ENCODE assay signal across 11 cellular contexts in genomic region chr3:150609988-150610387, GRCh38. TPM values are rescaled to one million over a fixed set of nuclear protein-coding genes. Genes with fewer than 3 reads are reported as not detected.
DNase-seq lines count a peak whose midpoint lies in the region; ATAC-seq and TF ChIP-seq lines count a peak whose summit lies in the region.
"Had no signal": no experiment of that assay in that cellular context is flagged by ENCODE, and none has a peak within 500 bp of the region (broad histone marks: within the 10 kb centered on the region; RNA-seq: fewer than 3 reads in every experiment).

No MANE protein-coding gene starts in this region.

- H3K9me3 Mint-ChIP-seq in CD4-positive, alpha-beta T cell: no peaks in the 10 kb centered on the region
- H3K9me3 Mint-ChIP-seq in endodermal cell: peaks cover 9% of the 10 kb centered on the region

- H3K27ac ChIP-seq in CD4-positive, alpha-beta T cell (ENCODE audit: low read depth, low read length): no peak overlapping the region
- no peak overlapping the region for H3K27ac ChIP-seq in SU-DHL-6 (ENCODE audit: low read depth, low read length)
- H3K27ac ChIP-seq in endodermal cell (ENCODE audit: low read depth, low read length): no peak overlapping the region
- H3K27ac ChIP-seq: transverse colon had no signal

- POLR2A ChIA-PET in CD4-positive, alpha-beta T cell (lab: Charles Lee): interaction anchor here (0.6 to 0.9 kb wide), 2 partner anchors 49 to 153 kb away, joined by 3 to 6 read pairs; partner anchors contain the start of gene SIAH2

- ATAC-seq in CD4-positive, alpha-beta T cell (ENCODE audit: poor library complexity): no peak
- ATAC-seq in HG03097 (IDR thresholded peaks at IDR 0.05; ENCODE audit: low FRiP score, unreplicated experiment): no peak

- H3K27me3 Mint-ChIP-seq in CD4-positive, alpha-beta T cell: no peaks in the 10 kb centered on the region
- no peaks in the 10 kb centered on the region for H3K27me3 Mint-ChIP-seq in endodermal cell (ENCODE audit: insufficient read depth)

- CTCF ChIA-PET in CD4-positive, alpha-beta T cell (lab: Charles Lee): no interaction called here

- peaks cover 83% of the 10 kb centered on the region for H3K36me3 Mint-ChIP-seq in CD4-positive, alpha-beta T cell (ENCODE audit: low read depth)
- peaks cover 45% of the 10 kb centered on the region for H3K36me3 Mint-ChIP-seq in endodermal cell (ENCODE audit: low read depth)

- H3K4me3 Mint-ChIP-seq in CD4-positive, alpha-beta T cell: peak overlapping the region; percentile 31
- H3K4me3 Mint-ChIP-seq in endodermal cell: no peak overlapping the region

- 0% methylated on average over 1 of the region's 1 CpG for WGBS in endodermal cell (ENCODE audit: insufficient coverage in 1 of 2, insufficient read length in 1 of 2), 2 experiments

- H3K9ac ChIP-seq in SU-DHL-6 (ENCODE audit: low read length) (no peak overlapping the region), endodermal cell (ENCODE audit: extremely low read depth, low read length, poor library complexity, severe bottlenecking) (no peak overlapping the region)

- H3F3A ChIP-seq in SU-DHL-6 (ENCODE audit: insufficient read depth): peaks cover 25% of the 10 kb centered on the region

- H3K9me3 ChIP-seq in CD4-positive, alpha-beta T cell (ENCODE audit: control insufficient read depth, low read length): no peaks in the 10 kb centered on the region
- H3K9me3 ChIP-seq in SU-DHL-6 (ENCODE audit: insufficient read depth, low read length) (no peaks in the 10 kb centered on the region), endodermal cell (ENCODE audit: control insufficient read depth, low read length) (peaks cover 23% of the 10 kb centered on the region)
- H3K9me3 ChIP-seq: spleen, transverse colon had no signal

- no peak overlapping the region for H3K4me3 ChIP-seq in SU-DHL-6 (ENCODE audit: insufficient read depth, low read length, poor library complexity, severe bottlenecking)
- H3K4me3 ChIP-seq in endodermal cell (ENCODE audit: low read length): peak overlapping the region; percentile 15
- H3K4me3 ChIP-seq: spleen, transverse colon had no signal

- peaks cover 6% of the 10 kb centered on the region for H3K4me1 ChIP-seq in endodermal cell (ENCODE audit: control insufficient read depth, insufficient read depth, low read length)

- H3K4me2 ChIP-seq in SU-DHL-6 (ENCODE audit: low read depth, low read length, poor library complexity, severe bottlenecking): peak overlapping the region; percentile 98

- intact Hi-C loops in CD4-positive, alpha-beta T cell (cut with DNase I, micrococcal nuclease): no loop called here

- peaks cover 57% of the 10 kb centered on the region for H4K20me1 ChIP-seq in SU-DHL-6 (ENCODE audit: low read depth, low read length)

- no peak for TF ChIP-seq CTCF in CD4-positive, alpha-beta T cell (IDR thresholded peaks at IDR 0.05)
- TF ChIP-seq CTCF in GM10266 (IDR thresholded peaks at IDR 0.05; ENCODE audit: control insufficient read depth, insufficient read depth, low read depth, missing control alignments) (no peak), SU-DHL-6 (IDR thresholded peaks at IDR 0.05; ENCODE audit: insufficient read depth, low read length, poor library complexity, severe bottlenecking) (no peak), endodermal cell (conservative IDR thresholded peaks at IDR 0.05) (no peak)

- peaks cover 87% of the 10 kb centered on the region for H3K4me1 Mint-ChIP-seq in CD4-positive, alpha-beta T cell (ENCODE audit: low read depth)
- H3K4me1 Mint-ChIP-seq in endodermal cell: peaks cover 39% of the 10 kb centered on the region

- H3K9me2 ChIP-seq in SU-DHL-6 (replicated peaks; ENCODE audit: insufficient read depth, low read length): no peaks in the 10 kb centered on the region

- DNase-seq in CD4-positive, alpha-beta T cell: no peak
- DNase-seq in GM10266 (ENCODE audit: extremely low spot score) (peak; percentile 35), endodermal cell (no peak), Kasumi-1 (lab: John Stamatoyannopoulos, UW) (no peak), SIG-M5 (lab: John Stamatoyannopoulos, UW) (no peak)
- DNase-seq: DMS 273 treated with DMSO at 0.1 percent for 48 hours, GF-D8, spleen, transverse colon had no signal

- no peaks in the 10 kb centered on the region for H3K27me3 ChIP-seq in CD4-positive, alpha-beta T cell (ENCODE audit: control insufficient read depth, insufficient read depth, low read length)
- H3K27me3 ChIP-seq in SU-DHL-6 (ENCODE audit: low read length) (no peaks in the 10 kb centered on the region), endodermal cell (ENCODE audit: control insufficient read depth, insufficient read depth, low read length, poor library complexity, severe bottlenecking) (no peaks in the 10 kb centered on the region)
- H3K27me3 ChIP-seq: spleen, transverse colon had no signal

- H2AFZ ChIP-seq in SU-DHL-6 (ENCODE audit: low read depth, low read length, severe bottlenecking): no peak overlapping the region

- H3K36me3 ChIP-seq in SU-DHL-6 (ENCODE audit: low read length) (peaks cover 43% of the 10 kb centered on the region), endodermal cell (ENCODE audit: control insufficient read depth, insufficient read depth, low read length) (peaks cover 45% of the 10 kb centered on the region)

- no peak overlapping the region for H3K27ac Mint-ChIP-seq in CD4-positive, alpha-beta T cell
- no peak overlapping the region for H3K27ac Mint-ChIP-seq in endodermal cell

- H3K79me2 ChIP-seq in SU-DHL-6 (ENCODE audit: insufficient read depth, low read length): peaks cover 96% of the 10 kb centered on the region

RNA-seq across cellular contexts. Expression of gene SELENOT, which starts 6.9 kb away (rescaled TPM):
- 100 to 1,000 TPM; 110 to 115 TPM for total RNA-seq in CD4-positive, alpha-beta T cell
- 10 to 100 TPM; 70.8 to 75.9 TPM for total RNA-seq in endodermal cell
- 101 TPM for polyA plus RNA-seq in endodermal cell (2013, experiment 1 of 2)
- 96.7 TPM for polyA plus RNA-seq in endodermal cell (2013, experiment 2 of 2)
